Comparison of ENCODE assay signal across 23 cellular contexts in the genomic region with DNA sequence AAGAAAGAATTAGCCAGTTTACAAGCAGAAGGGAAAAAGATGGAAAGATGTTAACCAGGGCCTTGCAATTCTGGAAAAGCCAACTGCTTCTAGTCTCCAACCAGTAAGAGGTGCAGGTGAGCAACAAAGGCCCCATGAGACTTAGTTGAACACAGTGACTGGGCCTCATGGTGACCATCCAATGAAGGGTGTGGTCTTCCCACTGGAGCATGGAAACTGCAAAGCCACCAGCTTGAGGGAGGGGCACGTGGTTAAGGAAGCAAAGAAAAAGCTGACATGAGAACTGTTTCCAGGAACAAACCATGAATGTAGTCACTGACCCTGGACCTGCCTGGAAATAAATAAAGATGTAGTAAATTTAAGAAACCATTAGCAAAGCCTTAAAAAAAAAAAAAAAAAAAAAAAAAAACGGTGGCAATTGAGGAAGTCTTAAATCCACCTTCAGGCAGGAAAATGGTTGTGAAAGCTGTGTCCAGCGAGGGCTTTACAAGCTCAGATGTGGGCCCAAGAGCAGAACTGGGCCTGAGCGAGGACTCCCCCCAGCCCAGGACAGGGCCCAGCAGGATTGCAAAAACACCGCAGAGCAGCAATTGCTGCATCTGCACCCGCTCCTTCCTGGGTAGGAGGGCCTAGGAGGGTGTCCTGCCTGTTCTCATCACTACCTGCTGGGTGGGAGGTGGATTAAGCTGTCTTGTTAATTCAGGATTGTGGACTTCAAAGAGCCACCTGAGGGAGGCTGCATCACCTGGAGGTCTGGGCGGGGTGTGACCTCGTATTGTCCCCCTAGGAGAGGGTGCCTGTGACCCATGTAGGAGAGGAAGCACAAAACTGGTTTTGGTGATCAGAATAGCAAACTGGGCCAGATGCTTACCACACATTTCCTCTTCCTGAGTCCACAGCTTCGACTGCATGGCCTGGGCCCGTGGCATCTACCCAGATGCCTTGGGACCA. TPM values are rescaled to one million over a fixed set of nuclear protein-coding genes. Genes with fewer than 3 reads are reported as not detected.
DNase-seq lines count a peak whose midpoint lies in the region; ATAC-seq and TF ChIP-seq lines count a peak whose summit lies in the region.
"Had no signal": no experiment of that assay in that cellular context is flagged by ENCODE, and none has a peak within 500 bp of the region (broad histone marks: within the 10 kb centered on the region; RNA-seq: fewer than 3 reads in every experiment).

No MANE protein-coding gene starts in this region.

- no peak overlapping the region for H3K4me3 ChIP-seq in OCI-LY1 (ENCODE audit: low read depth, low read length, poor library complexity, severe bottlenecking)
- H3K4me3 ChIP-seq in WERI-Rb-1 (ENCODE audit: low read depth, low read length) = no peak overlapping the region
- H3K4me3 ChIP-seq: colonic mucosa, gastroesophageal sphincter, MG63, neural progenitor cell, transverse colon had no signal

- TF ChIP-seq CTCF in OCI-LY1 (IDR thresholded peaks at IDR 0.05; ENCODE audit: low read length) (no peak; the same call in 1 of the 2 replicates), WERI-Rb-1 (IDR thresholded peaks at IDR 0.05; ENCODE audit: low read depth, low read length) (no peak)

- H3K4me2 ChIP-seq in OCI-LY1 (ENCODE audit: low read length) = no peak overlapping the region
- H3K4me2 ChIP-seq: neural progenitor cell, SK-N-SH had no signal

- H3K27ac ChIP-seq in OCI-LY1 (ENCODE audit: low read depth, low read length, poor library complexity, severe bottlenecking) (peak overlapping the region; percentile 67), WERI-Rb-1 (no peak overlapping the region)
- H3K27ac ChIP-seq: 22Rv1, colonic mucosa, epithelial cell of prostate, gastroesophageal sphincter, neural progenitor cell, transverse colon, VCaP had no signal

- H3K9me3 ChIP-seq in OCI-LY1 (ENCODE audit: low read length) (no peaks in the 10 kb centered on the region), WERI-Rb-1 (ENCODE audit: severe bottlenecking) (peaks cover 4% of the 10 kb centered on the region)
- H3K9me3 ChIP-seq: colonic mucosa, MG63, SK-N-SH, transverse colon had no signal

- H3K36me3 ChIP-seq in OCI-LY1 (ENCODE audit: insufficient read depth, low read length) (no peaks in the 10 kb centered on the region), WERI-Rb-1 (no peaks in the 10 kb centered on the region)
- H3K36me3 ChIP-seq: colonic mucosa, MG63, neural progenitor cell, transverse colon had no signal

- DNase-seq in DMS53 (lab: John Stamatoyannopoulos, UW) = peak; percentile 46
- no peak for DNase-seq in DMS53 treated with DMSO at 0.1 percent for 48 hours (lab: John Stamatoyannopoulos, UW; ENCODE audit: unreplicated experiment)
- peak; percentile 49 for DNase-seq in H4 (ENCODE audit: low spot score)
- DNase-seq in mesenteric fat pad (ENCODE audit: low spot score) = peak; percentile 62
- DNase-seq in WERI-Rb-1 = no peak
- DNase-seq: activated effector memory CD4-positive, alpha-beta T cell treated with anti-CD3 and anti-CD28 coated beads, Interleukin-2, amount 50 U/mL, for 16 hours; CD4-positive, CD25-positive, alpha-beta regulatory T cell; colonic mucosa; EL; MG63; NCI-H2107; SK-N-SH; transverse colon had no signal

- no peaks in the 10 kb centered on the region for H3K79me2 ChIP-seq in OCI-LY1 (ENCODE audit: insufficient read depth, low read length)

- ATAC-seq in HG02938 (IDR thresholded peaks at IDR 0.05; ENCODE audit: unreplicated experiment) (no peak), HG03025 (IDR thresholded peaks at IDR 0.05; ENCODE audit: low FRiP score, unreplicated experiment) (no peak)
- ATAC-seq: gastroesophageal sphincter, HCT116 had no signal

- H2AFZ ChIP-seq in OCI-LY1 (ENCODE audit: low read length) = no peak overlapping the region
- H2AFZ ChIP-seq: neural progenitor cell had no signal

- no peaks in the 10 kb centered on the region for H3K9me2 ChIP-seq in OCI-LY1 (ENCODE audit: low read depth, low read length)
- H3K9me2 ChIP-seq: SK-N-SH had no signal

- H4K20me1 ChIP-seq in OCI-LY1 (ENCODE audit: insufficient read depth, low read length) = no peaks in the 10 kb centered on the region

- peaks cover 29% of the 10 kb centered on the region for H3K4me1 ChIP-seq in OCI-LY1 (ENCODE audit: insufficient read depth, low read length, severe bottlenecking)
- H3K4me1 ChIP-seq: colonic mucosa, gastroesophageal sphincter, transverse colon had no signal

- H3K9ac ChIP-seq in OCI-LY1 (ENCODE audit: low read length) = no peak overlapping the region
- H3K9ac ChIP-seq: neural progenitor cell, SK-N-SH had no signal

- H3F3A ChIP-seq in OCI-LY1 (ENCODE audit: insufficient read depth, low read length) = no peaks in the 10 kb centered on the region

- H3K27me3 ChIP-seq in OCI-LY1 (ENCODE audit: insufficient read depth, low read length) (no peaks in the 10 kb centered on the region; the same call in 1 of the 2 replicates), WERI-Rb-1 (ENCODE audit: insufficient read depth, low read depth, severe bottlenecking) (no peaks in the 10 kb centered on the region)
- H3K27me3 ChIP-seq: colonic mucosa, MG63, neural progenitor cell, transverse colon had no signal

RNA-seq across cellular contexts. Expression of a gene that starts 10.3 kb away (rescaled TPM):
- total RNA-seq in H4 (2014; rRNA removed; shearing (Covaris generic)) = not detected in 2 replicates
- total RNA-seq in mesenteric fat pad = not detected
- total RNA-seq: activated CD8-positive, alpha-beta memory T cell treated with anti-CD3 and anti-CD28 coated beads for 36 hours; CD4-positive, CD25-positive, alpha-beta regulatory T cell; colonic mucosa; gastroesophageal sphincter; transverse colon had no signal

RNA-seq across cellular contexts. Expression of a gene that starts 28.9 kb away (rescaled TPM):
- total RNA-seq in H4 (2014; rRNA removed; shearing (Covaris generic)) = not detected in 2 replicates
- total RNA-seq in mesenteric fat pad = 30.7 TPM
- total RNA-seq: activated CD8-positive, alpha-beta memory T cell treated with anti-CD3 and anti-CD28 coated beads for 36 hours; CD4-positive, CD25-positive, alpha-beta regulatory T cell had no signal

RNA-seq across cellular contexts. Expression of a gene that starts 59.5 kb away (rescaled TPM):
- total RNA-seq in H4 (2014; rRNA removed; shearing (Covaris generic)) = 0.02 TPM in 1 of 2 replicates, not detected in the other
- 45.1 TPM for total RNA-seq in mesenteric fat pad
- total RNA-seq: activated CD8-positive, alpha-beta memory T cell treated with anti-CD3 and anti-CD28 coated beads for 36 hours; CD4-positive, CD25-positive, alpha-beta regulatory T cell had no signal

Comparison
In these comparisons a context has a peak if more than half of its experiments do, and no peak if none do; other contexts are left out.
1. DNase-seq: peak in DMS53 (single experiment), H4 (single experiment) and mesenteric fat pad (single experiment); none in DMS53 treated with DMSO at 0.1 percent for 48 hours (single experiment) and WERI-Rb-1 (single experiment).
2. RNA of a gene that starts 28.9 kb away (total RNA-seq): 30.7 TPM in mesenteric fat pad (single experiment); not detected in H4; every median in the first group is over 10 times any median in the second.
3. RNA of a gene that starts 59.5 kb away (total RNA-seq): 45.1 TPM in mesenteric fat pad (single experiment); 0.02 TPM in H4; every median in the first group is over 10 times any median in the second.